Comparison of ENCODE assay signal across 22 cellular contexts in the genomic region with DNA sequence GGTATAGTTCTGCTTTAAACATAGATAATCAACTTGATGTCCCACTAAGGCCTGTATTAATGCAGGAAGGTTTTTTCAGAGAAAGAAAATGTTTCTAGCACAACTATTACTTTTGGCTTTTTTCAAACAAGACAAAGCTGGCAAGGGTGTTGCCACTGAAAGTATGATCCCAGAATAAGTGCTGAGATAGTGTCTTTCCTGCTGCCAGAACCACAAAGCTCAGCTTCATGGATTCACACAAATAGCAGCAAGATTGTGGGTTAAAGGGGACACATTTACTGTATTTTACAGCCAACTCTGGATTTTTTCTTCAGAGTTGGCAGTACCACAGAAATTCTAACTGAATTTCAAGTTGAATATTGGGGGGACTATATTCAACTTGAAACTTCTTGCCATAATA. TPM values are rescaled to one million over a fixed set of nuclear protein-coding genes. Genes with fewer than 3 reads are reported as not detected.
DNase-seq lines count a peak whose midpoint lies in the region; ATAC-seq and TF ChIP-seq lines count a peak whose summit lies in the region.
"Had no signal": no experiment of that assay in that cellular context is flagged by ENCODE, and none has a peak within 500 bp of the region (broad histone marks: within the 10 kb centered on the region; RNA-seq: fewer than 3 reads in every experiment).

No MANE protein-coding gene starts in this region.

- H3K36me3 ChIP-seq in adipocyte (ENCODE audit: control insufficient read depth, insufficient read depth, low read length, severe bottlenecking) = no peaks in the 10 kb centered on the region
- peaks cover 13% of the 10 kb centered on the region for H3K36me3 ChIP-seq in neutrophil
- H3K36me3 ChIP-seq in MG63 = peaks cover 35% of the 10 kb centered on the region

- H3K27me3 ChIP-seq in adipocyte (replicated peaks; ENCODE audit: control insufficient read depth, insufficient read depth, low read length) (no peaks in the 10 kb centered on the region), neutrophil (no peaks in the 10 kb centered on the region), MG63 (no peaks in the 10 kb centered on the region)

- DNase-seq in natural killer cell = no peak
- no peak for DNase-seq in natural killer cell treated with Interleukin-12 subunit alpha and Interleukin-12 subunit beta and Interleukin-15 and Interleukin-18, amount 100 ng/mL, for 72 hours (ENCODE audit: low spot score)
- DNase-seq in adipocyte (ENCODE audit: low read depth) = no peak
- DNase-seq in MG63 = no peak
- DNase-seq: activated CD4-positive, CD25-positive, alpha-beta regulatory T cell; activated CD8-positive, alpha-beta T cell treated with anti-CD3 and anti-CD28 coated beads for 36 hours; activated naive CD4-positive, alpha-beta T cell; amygdala; caudate nucleus; dermis blood vessel endothelial cell; foreskin fibroblast; hypothalamus; mucosa of descending colon; NCI-H1694; NCI-H526 treated with DMSO at 0.1 percent for 48 hours; T1000 had no signal

- no peaks in the 10 kb centered on the region for H3K9me3 ChIP-seq in adipocyte (ENCODE audit: control insufficient read depth, low read length)
- H3K9me3 ChIP-seq in neutrophil = no peaks in the 10 kb centered on the region
- H3K9me3 ChIP-seq in MG63 = no peaks in the 10 kb centered on the region
- H3K9me3 ChIP-seq: mucosa of descending colon had no signal

- no peaks in the 10 kb centered on the region for H3K9me3 Mint-ChIP-seq in natural killer cell
- no peaks in the 10 kb centered on the region for H3K9me3 Mint-ChIP-seq in natural killer cell treated with Interleukin-12 subunit alpha and Interleukin-12 subunit beta and Interleukin-15 and Interleukin-18, amount 100 ng/mL, for 72 hours
- H3K9me3 Mint-ChIP-seq: activated CD8-positive, alpha-beta T cell treated with anti-CD3 and anti-CD28 coated beads for 36 hours had no signal

- H3K27ac ChIP-seq in neutrophil = peak overlapping the region; percentile 94
- H3K27ac ChIP-seq: RWPE1 had no signal

- TF ChIP-seq CTCF in natural killer cell (IDR thresholded peaks at IDR 0.05) = no peak
- no peak for TF ChIP-seq CTCF in neutrophil (IDR thresholded peaks at IDR 0.05)

- H3K4me1 ChIP-seq in adipocyte (ENCODE audit: control insufficient read depth, insufficient read depth, low read length) = peaks cover 76% of the 10 kb centered on the region
- H3K4me1 ChIP-seq in neutrophil (ENCODE audit: control insufficient read depth in 1 of 2, insufficient read depth in 1 of 2, low read depth in 1 of 2, low read length in 1 of 2) = peaks cover 86 to 87% of the 10 kb centered on the region in 2 experiments

- H3K27ac Mint-ChIP-seq in natural killer cell = peak overlapping the region in 1 of 2 donors; percentile 72
- no peak overlapping the region for H3K27ac Mint-ChIP-seq in natural killer cell treated with Interleukin-12 subunit alpha and Interleukin-12 subunit beta and Interleukin-15 and Interleukin-18, amount 100 ng/mL, for 72 hours

- H3K4me3 ChIP-seq in adipocyte (ENCODE audit: low read length) (peak overlapping the region; percentile 68), neutrophil (ENCODE audit: low read depth in 1 of 2, low read length in 1 of 2) (no peak overlapping the region), MG63 (no peak overlapping the region)
- H3K4me3 ChIP-seq: mucosa of descending colon had no signal

- H3K27me3 Mint-ChIP-seq in natural killer cell (ENCODE audit: low read depth in 2 of 2) = no peaks in the 10 kb centered on the region
- no peaks in the 10 kb centered on the region for H3K27me3 Mint-ChIP-seq in natural killer cell treated with Interleukin-12 subunit alpha and Interleukin-12 subunit beta and Interleukin-15 and Interleukin-18, amount 100 ng/mL, for 72 hours
- H3K27me3 Mint-ChIP-seq: activated CD8-positive, alpha-beta T cell treated with anti-CD3 and anti-CD28 coated beads for 36 hours had no signal

- H3K4me3 Mint-ChIP-seq in natural killer cell = peak overlapping the region; percentile 11
- H3K4me3 Mint-ChIP-seq in natural killer cell treated with Interleukin-12 subunit alpha and Interleukin-12 subunit beta and Interleukin-15 and Interleukin-18, amount 100 ng/mL, for 72 hours = no peak overlapping the region
- H3K4me3 Mint-ChIP-seq: activated CD8-positive, alpha-beta T cell treated with anti-CD3 and anti-CD28 coated beads for 36 hours had no signal

- ATAC-seq in natural killer cell (no peak), HG03521 (IDR thresholded peaks at IDR 0.05; ENCODE audit: unreplicated experiment) (no peak), GM21529 (IDR thresholded peaks at IDR 0.05; ENCODE audit: unreplicated experiment) (no peak)
- ATAC-seq in natural killer cell treated with Interleukin-12 subunit alpha and Interleukin-12 subunit beta and Interleukin-15 and Interleukin-18, amount 100 ng/mL, for 72 hours = no peak
- ATAC-seq: activated CD8-positive, alpha-beta T cell treated with anti-CD3 and anti-CD28 coated beads for 36 hours; mucosa of descending colon had no signal

- H3K4me1 Mint-ChIP-seq in natural killer cell = peaks cover 74 to 89% of the 10 kb centered on the region in 2 donors
- H3K4me1 Mint-ChIP-seq in natural killer cell treated with Interleukin-12 subunit alpha and Interleukin-12 subunit beta and Interleukin-15 and Interleukin-18, amount 100 ng/mL, for 72 hours (ENCODE audit: low read depth in 2 of 2) = peaks cover 65 to 73% of the 10 kb centered on the region in 2 donors

- intact Hi-C loops in natural killer cell (cut with micrococcal nuclease) = loop anchor here (5.0 kb wide), 2 partner anchors 54 to 559 kb away; partner anchors contain the start of gene TIMM23

- peak overlapping the region; percentile 78 for H3K9ac ChIP-seq in adipocyte (ENCODE audit: low read length)

- no peaks in the 10 kb centered on the region for H3K36me3 Mint-ChIP-seq in natural killer cell
- H3K36me3 Mint-ChIP-seq in natural killer cell treated with Interleukin-12 subunit alpha and Interleukin-12 subunit beta and Interleukin-15 and Interleukin-18, amount 100 ng/mL, for 72 hours = no peaks in the 10 kb centered on the region

RNA-seq across cellular contexts. Expression of gene NCOA4, which starts 4.3 kb away (rescaled TPM):
- total RNA-seq in natural killer cell = 100 to 1,000 TPM in 2 of 3 donors, 10 to 100 TPM in 1; 88.4 to 104 (median 103) TPM
- total RNA-seq in natural killer cell treated with Interleukin-12 subunit alpha and Interleukin-12 subunit beta and Interleukin-15 and Interleukin-18, amount 100 ng/mL, for 72 hours = 100 to 1,000 TPM; 101 to 129 TPM
- 204 and 236 TPM in 2 replicates for total RNA-seq in MG63 (2014; rRNA removed; shearing (Covaris generic); ENCODE audit: low replicate concordance)

RNA-seq across cellular contexts. Expression of gene MSMB, which starts 20.0 kb away (rescaled TPM):
- not detected for total RNA-seq in natural killer cell
- total RNA-seq in natural killer cell treated with Interleukin-12 subunit alpha and Interleukin-12 subunit beta and Interleukin-15 and Interleukin-18, amount 100 ng/mL, for 72 hours = not detected
- total RNA-seq in MG63 (2014; rRNA removed; shearing (Covaris generic); ENCODE audit: low replicate concordance) = not detected in 2 replicates
- total RNA-seq: activated CD8-positive, alpha-beta T cell treated with anti-CD3 and anti-CD28 coated beads for 36 hours; dermis blood vessel endothelial cell; mucosa of descending colon; subcutaneous adipose tissue; ureter had no signal

RNA-seq across cellular contexts. Expression of gene TIMM23, which starts 53.8 kb away (rescaled TPM):
- total RNA-seq in natural killer cell = 10 to 100 TPM; 26.9 to 31.5 (median 27.3) TPM
- 10 to 100 TPM; 71.6 to 80.1 TPM for total RNA-seq in natural killer cell treated with Interleukin-12 subunit alpha and Interleukin-12 subunit beta and Interleukin-15 and Interleukin-18, amount 100 ng/mL, for 72 hours
- total RNA-seq in MG63 (2014; rRNA removed; shearing (Covaris generic); ENCODE audit: low replicate concordance) = 145 and 178 TPM in 2 replicates
